In the genomic region with DNA sequence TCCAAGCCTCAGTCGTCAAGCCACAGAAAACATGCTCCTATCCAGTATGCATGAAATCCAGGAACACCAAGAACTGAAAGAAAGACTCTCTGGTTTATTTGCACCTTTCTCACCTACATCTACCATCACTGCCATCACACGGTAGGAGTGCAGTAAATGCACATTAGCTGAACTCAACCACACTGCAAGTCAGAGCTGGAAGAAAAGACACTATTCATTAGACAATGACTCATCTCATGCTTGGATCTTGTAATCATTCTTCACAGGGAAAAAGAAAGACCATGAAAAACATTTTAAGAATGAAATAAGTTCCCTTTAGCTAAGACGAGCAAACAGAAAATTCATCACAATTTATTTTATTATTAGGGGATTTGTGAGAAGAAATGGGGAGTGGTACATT, we compare ENCODE assay signal across 11 cellular contexts.
DNase-seq lines count a peak whose midpoint lies in the region; ATAC-seq and TF ChIP-seq lines count a peak whose summit lies in the region.
"Had no signal": no experiment of that assay in that cellular context is flagged by ENCODE, and none has a peak within 500 bp of the region (broad histone marks: within the 10 kb centered on the region; RNA-seq: fewer than 3 reads in every experiment).

No MANE protein-coding gene starts in this region.

- no peak for TF ChIP-seq CTCF in SK-N-SH (IDR thresholded peaks at IDR 0.05)
- TF ChIP-seq CTCF in fibroblast of lung (conservative IDR thresholded peaks at IDR 0.05 in 1 of 2, IDR thresholded peaks at IDR 0.05 in 1 of 2; ENCODE audit: low read depth in 1 of 2, low read length in 2 of 2): no peak
- TF ChIP-seq CTCF in mucosa of descending colon (IDR thresholded peaks at IDR 0.05): no peak

- no peak for TF ChIP-seq RAD21 in SK-N-SH (IDR thresholded peaks at IDR 0.05; ENCODE audit: low read length)

- H3K4me3 ChIP-seq in SK-N-SH (ENCODE audit: low read depth in 2 of 2, low read length in 1 of 2) (no peak overlapping the region; a peak in 1 of 4 replicates), fibroblast of lung (replicated peaks in 1 of 4; ENCODE audit: control extremely low read depth in 1 of 4, insufficient read depth in 1 of 4, low read depth in 3 of 4, low read length in 4 of 4) (no peak overlapping the region), mucosa of descending colon (no peak overlapping the region)
- H3K4me3 ChIP-seq: Peyer's patch had no signal

- no peak overlapping the region for H3K9ac ChIP-seq in SK-N-SH
- no peak overlapping the region for H3K9ac ChIP-seq in fibroblast of lung (ENCODE audit: insufficient read depth, low read length)

- H3K36me3 ChIP-seq in SK-N-SH (replicated peaks in 1 of 2; ENCODE audit: control insufficient read depth in 1 of 2, insufficient read depth in 2 of 2, low read length in 1 of 2) (no peaks in the 10 kb centered on the region), fibroblast of lung (ENCODE audit: control insufficient read depth, insufficient read depth, low read length) (no peaks in the 10 kb centered on the region), mucosa of descending colon (ENCODE audit: low read depth) (no peaks in the 10 kb centered on the region)

- POLR2A ChIA-PET in SK-N-SH (lab: Yijun Ruan, JAX): interaction anchor here (0.7 kb wide), 1 partner anchor 1172 kb away, joined by 3 read pairs; no protein-coding TSS in a partner anchor

- H3K79me2 ChIP-seq in SK-N-SH (ENCODE audit: insufficient read depth): peaks cover 3% of the 10 kb centered on the region; the same call in 1 of the 2 replicates
- no peaks in the 10 kb centered on the region for H3K79me2 ChIP-seq in fibroblast of lung (ENCODE audit: control insufficient read depth, insufficient read depth, low read length)

- CTCF ChIA-PET in SK-N-SH (lab: Yijun Ruan, JAX): no interaction called here

- TF ChIP-seq EP300 in SK-N-SH (IDR thresholded peaks at IDR 0.05; ENCODE audit: borderline replicate concordance in 1 of 2, low read depth in 1 of 2, low read length in 1 of 2): no peak

- H3K4me2 ChIP-seq in SK-N-SH (peak overlapping the region; percentile 31; the same call in 1 of the 2 replicates), fibroblast of lung (ENCODE audit: extremely low read depth, insufficient read depth, low read length) (peak overlapping the region; percentile 56)

- no peaks in the 10 kb centered on the region for H3K9me3 ChIP-seq in SK-N-SH
- H3K9me3 ChIP-seq in fibroblast of lung (ENCODE audit: control insufficient read depth, insufficient read depth, low read depth, low read length): no peaks in the 10 kb centered on the region
- no peaks in the 10 kb centered on the region for H3K9me3 ChIP-seq in mucosa of descending colon
- H3K9me3 ChIP-seq: Peyer's patch had no signal

- no peaks in the 10 kb centered on the region for H3F3A ChIP-seq in SK-N-SH (replicated peaks; ENCODE audit: insufficient read depth)

- H3K27me3 ChIP-seq in SK-N-SH (ENCODE audit: insufficient read depth) (no peaks in the 10 kb centered on the region), fibroblast of lung (ENCODE audit: control insufficient read depth, insufficient read depth, low read length) (no peaks in the 10 kb centered on the region)
- H3K27me3 ChIP-seq: Peyer's patch had no signal

- no peak overlapping the region for H2AFZ ChIP-seq in SK-N-SH (ENCODE audit: low read depth)
- H2AFZ ChIP-seq in fibroblast of lung (ENCODE audit: low read length): no peak overlapping the region

- H3K4me1 ChIP-seq in SK-N-SH (ENCODE audit: control insufficient read depth in 1 of 2, insufficient read depth in 2 of 2, low read depth in 1 of 2, low read length in 1 of 2) (peaks cover 5 to 8% of the 10 kb centered on the region in 2 experiments; a peak in 3 of 4 replicates), fibroblast of lung (ENCODE audit: control insufficient read depth, extremely low read depth, insufficient read depth, low read length) (no peaks in the 10 kb centered on the region), mucosa of descending colon (ENCODE audit: low read depth) (no peaks in the 10 kb centered on the region)
- H3K4me1 ChIP-seq: Peyer's patch had no signal

- H4K20me1 ChIP-seq in SK-N-SH (ENCODE audit: insufficient read depth): no peaks in the 10 kb centered on the region
- H4K20me1 ChIP-seq in fibroblast of lung (ENCODE audit: control insufficient read depth, extremely low read depth, insufficient read depth, low read length): no peaks in the 10 kb centered on the region

- peak overlapping the region in 1 of 2 experiments; percentile 72; a peak in 2 of 4 replicates for H3K27ac ChIP-seq in SK-N-SH (ENCODE audit: low read depth in 2 of 2, low read length in 1 of 2)
- H3K27ac ChIP-seq in fibroblast of lung (ENCODE audit: insufficient read depth, low read length): no peak overlapping the region
- H3K27ac ChIP-seq: Peyer's patch had no signal

- intact Hi-C loops in mucosa of descending colon (cut with DNase I, micrococcal nuclease): no loop called here

- WGBS in SK-N-SH (ENCODE audit: low lambda C conversion rate): 58% methylated on average over 3 of the region's 3 CpGs

- ATAC-seq in mucosa of descending colon: no peak
- no peak for ATAC-seq in GM21423 (IDR thresholded peaks at IDR 0.05; ENCODE audit: unreplicated experiment)

- DNase-seq in GM04504 (ENCODE audit: low read depth): peak; percentile 24
- no peak for DNase-seq in SK-N-SH
- DNase-seq in fibroblast of lung (ENCODE audit: low read depth in 2 of 2): peak; percentile 22 to 83
- peak; percentile 23 for DNase-seq in putamen (ENCODE audit: low spot score)
- no peak for DNase-seq in mucosa of descending colon
- DNase-seq in NCI-H2107 treated with DMSO at 0.1 percent for 48 hours (lab: John Stamatoyannopoulos, UW; ENCODE audit: unreplicated experiment): no peak
- no peak for DNase-seq in NCI-H774 (lab: John Stamatoyannopoulos, UW)
- DNase-seq: NCI-H187; Peyer's patch; stimulated activated CD4-positive, alpha-beta T cell treated with anti-CD3 and anti-CD28 coated beads, Interleukin-4, amount 100 ng/mL, for 1 hour had no signal

- H3K9me2 ChIP-seq in SK-N-SH: no peaks in the 10 kb centered on the region

TF ChIP-seq in SK-N-SH, 30 proteins besides CTCF, POLR2A, EP300 and RAD21:
- TF ChIP-seq ELF1 (IDR thresholded peaks at IDR 0.05): no peak
- no peak for TF ChIP-seq TEAD4 (IDR thresholded peaks at IDR 0.05; ENCODE audit: borderline replicate concordance, insufficient read depth)
- no peak for TF ChIP-seq TAF1 (IDR thresholded peaks at IDR 0.05; ENCODE audit: borderline replicate concordance, low read depth, low read length)
- no peak for TF ChIP-seq CHD2 (IDR thresholded peaks at IDR 0.05; ENCODE audit: low read length, partially characterized antibody)
- TF ChIP-seq, protein P1, sequence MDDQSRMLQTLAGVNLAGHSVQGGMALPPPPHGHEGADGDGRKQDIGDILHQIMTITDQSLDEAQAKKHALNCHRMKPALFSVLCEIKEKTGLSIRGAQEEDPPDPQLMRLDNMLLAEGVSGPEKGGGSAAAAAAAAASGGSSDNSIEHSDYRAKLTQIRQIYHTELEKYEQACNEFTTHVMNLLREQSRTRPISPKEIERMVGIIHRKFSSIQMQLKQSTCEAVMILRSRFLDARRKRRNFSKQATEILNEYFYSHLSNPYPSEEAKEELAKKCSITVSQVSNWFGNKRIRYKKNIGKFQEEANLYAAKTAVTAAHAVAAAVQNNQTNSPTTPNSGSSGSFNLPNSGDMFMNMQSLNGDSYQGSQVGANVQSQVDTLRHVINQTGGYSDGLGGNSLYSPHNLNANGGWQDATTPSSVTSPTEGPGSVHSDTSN (IDR thresholded peaks at IDR 0.05): no peak
- no peak for TF ChIP-seq POLR2AphosphoS5 (IDR thresholded peaks at IDR 0.05; ENCODE audit: low read depth, low read length)
- TF ChIP-seq, protein P2, sequence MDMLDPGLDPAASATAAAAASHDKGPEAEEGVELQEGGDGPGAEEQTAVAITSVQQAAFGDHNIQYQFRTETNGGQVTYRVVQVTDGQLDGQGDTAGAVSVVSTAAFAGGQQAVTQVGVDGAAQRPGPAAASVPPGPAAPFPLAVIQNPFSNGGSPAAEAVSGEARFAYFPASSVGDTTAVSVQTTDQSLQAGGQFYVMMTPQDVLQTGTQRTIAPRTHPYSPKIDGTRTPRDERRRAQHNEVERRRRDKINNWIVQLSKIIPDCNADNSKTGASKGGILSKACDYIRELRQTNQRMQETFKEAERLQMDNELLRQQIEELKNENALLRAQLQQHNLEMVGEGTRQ (IDR thresholded peaks at IDR 0.05; ENCODE audit: borderline replicate concordance, low read depth, low read length): no peak
- no peak for TF ChIP-seq SMC3 (IDR thresholded peaks at IDR 0.05; ENCODE audit: low read depth, low read length)
- no peak for TF ChIP-seq NRF1 (IDR thresholded peaks at IDR 0.05; ENCODE audit: low read depth, low read length)
- no peak for TF ChIP-seq RXRA (IDR thresholded peaks at IDR 0.05; ENCODE audit: borderline replicate concordance, low read depth)
- TF ChIP-seq TCF12 (IDR thresholded peaks at IDR 0.05): no peak
- peak; percentile 65; the same call in 1 of the 2 replicates for TF ChIP-seq FOSL2 (IDR thresholded peaks at IDR 0.05; ENCODE audit: borderline replicate concordance, low read depth)
- TF ChIP-seq MXI1 (IDR thresholded peaks at IDR 0.05; ENCODE audit: low read depth, low read length): no peak
- TF ChIP-seq GABPA (IDR thresholded peaks at IDR 0.05; ENCODE audit: low read depth): no peak
- TF ChIP-seq RCOR1 (IDR thresholded peaks at IDR 0.05; ENCODE audit: low read length): no peak
- TF ChIP-seq JUND (IDR thresholded peaks at IDR 0.05): peak; percentile 55
- no peak for TF ChIP-seq MEF2A (IDR thresholded peaks at IDR 0.05; ENCODE audit: borderline replicate concordance, low read depth)
- no peak for TF ChIP-seq FOXM1 (IDR thresholded peaks at IDR 0.05; ENCODE audit: low read depth)

Comparison
In these comparisons a context has a peak if more than half of its experiments do, and no peak if none do; other contexts are left out.
1. DNase-seq: peak in GM04504 (single experiment), fibroblast of lung (2 of 2) and putamen (single experiment); none in SK-N-SH (single experiment), mucosa of descending colon (0 of 3), NCI-H2107 treated with DMSO at 0.1 percent for 48 hours (single experiment) and NCI-H774 (single experiment).